In genomic region chr7:29987821-29988317, GRCh38 we compare ENCODE assay signal across 1 cellular context.
A peak's percentile ranks its signal among the peaks of the same experiment; 100 is the strongest.
TF ChIP-seq lines count a peak whose summit lies in the region.

No MANE protein-coding gene starts in this region.

TF ChIP-seq in HEK293, 187 proteins besides CTCF, POLR2A, EP300 and RAD21 (continued from another document and continues in another):
- TF ChIP-seq, protein P1, sequence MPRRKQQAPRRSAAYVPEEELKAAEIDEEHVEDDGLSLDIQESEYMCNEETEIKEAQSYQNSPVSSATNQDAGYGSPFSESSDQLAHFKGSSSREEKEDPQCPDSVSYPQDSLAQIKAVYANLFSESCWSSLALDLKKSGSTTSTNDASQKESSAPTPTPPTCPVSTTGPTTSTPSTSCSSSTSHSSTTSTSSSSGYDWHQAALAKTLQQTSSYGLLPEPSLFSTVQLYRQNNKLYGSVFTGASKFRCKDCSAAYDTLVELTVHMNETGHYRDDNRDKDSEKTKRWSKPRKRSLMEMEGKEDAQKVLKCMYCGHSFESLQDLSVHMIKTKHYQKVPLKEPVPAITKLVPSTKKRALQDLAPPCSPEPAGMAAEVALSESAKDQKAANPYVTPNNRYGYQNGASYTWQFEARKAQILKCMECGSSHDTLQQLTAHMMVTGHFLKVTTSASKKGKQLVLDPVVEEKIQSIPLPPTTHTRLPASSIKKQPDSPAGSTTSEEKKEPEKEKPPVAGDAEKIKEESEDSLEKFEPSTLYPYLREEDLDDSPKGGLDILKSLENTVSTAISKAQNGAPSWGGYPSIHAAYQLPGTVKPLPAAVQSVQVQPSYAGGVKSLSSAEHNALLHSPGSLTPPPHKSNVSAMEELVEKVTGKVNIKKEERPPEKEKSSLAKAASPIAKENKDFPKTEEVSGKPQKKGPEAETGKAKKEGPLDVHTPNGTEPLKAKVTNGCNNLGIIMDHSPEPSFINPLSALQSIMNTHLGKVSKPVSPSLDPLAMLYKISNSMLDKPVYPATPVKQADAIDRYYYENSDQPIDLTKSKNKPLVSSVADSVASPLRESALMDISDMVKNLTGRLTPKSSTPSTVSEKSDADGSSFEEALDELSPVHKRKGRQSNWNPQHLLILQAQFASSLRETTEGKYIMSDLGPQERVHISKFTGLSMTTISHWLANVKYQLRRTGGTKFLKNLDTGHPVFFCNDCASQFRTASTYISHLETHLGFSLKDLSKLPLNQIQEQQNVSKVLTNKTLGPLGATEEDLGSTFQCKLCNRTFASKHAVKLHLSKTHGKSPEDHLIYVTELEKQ (tag by site-specific recombination; IDR thresholded peaks at IDR 0.05; ENCODE audit: borderline replicate concordance): no peak
- TF ChIP-seq ZNF138 (tag by site-specific recombination; IDR thresholded peaks at IDR 0.05; ENCODE audit: borderline replicate concordance): no peak
- TF ChIP-seq ZNF660 (tag by site-specific recombination; IDR thresholded peaks at IDR 0.05): 0 out of 2 replicates have a peak, but pooled peaks have one; percentile 20
- TF ChIP-seq MZF1 (tag by site-specific recombination; IDR thresholded peaks at IDR 0.05; ENCODE audit: borderline replicate concordance): no peak
- TF ChIP-seq GLI4 (tag by site-specific recombination; IDR thresholded peaks at IDR 0.05): no peak
- peak; percentile 63; the same call in 1 of the 2 replicates for TF ChIP-seq GFI1B (tag by site-specific recombination; IDR thresholded peaks at IDR 0.05)
- TF ChIP-seq ZNF701 (tag by site-specific recombination; IDR thresholded peaks at IDR 0.05): no peak
- TF ChIP-seq ZNF521 (tag by site-specific recombination; IDR thresholded peaks at IDR 0.05): no peak
- no peak for TF ChIP-seq ZNF112 (tag by site-specific recombination; IDR thresholded peaks at IDR 0.05)
- no peak for TF ChIP-seq KLF16 (tag by site-specific recombination; IDR thresholded peaks at IDR 0.05)
- no peak for TF ChIP-seq ZNF707 (tag by site-specific recombination; IDR thresholded peaks at IDR 0.05)
- 0 out of 2 replicates have a peak, but pooled peaks have one; percentile 18 for TF ChIP-seq ZNF561 (tag by site-specific recombination; IDR thresholded peaks at IDR 0.05; ENCODE audit: borderline replicate concordance)
- TF ChIP-seq, protein P2, sequence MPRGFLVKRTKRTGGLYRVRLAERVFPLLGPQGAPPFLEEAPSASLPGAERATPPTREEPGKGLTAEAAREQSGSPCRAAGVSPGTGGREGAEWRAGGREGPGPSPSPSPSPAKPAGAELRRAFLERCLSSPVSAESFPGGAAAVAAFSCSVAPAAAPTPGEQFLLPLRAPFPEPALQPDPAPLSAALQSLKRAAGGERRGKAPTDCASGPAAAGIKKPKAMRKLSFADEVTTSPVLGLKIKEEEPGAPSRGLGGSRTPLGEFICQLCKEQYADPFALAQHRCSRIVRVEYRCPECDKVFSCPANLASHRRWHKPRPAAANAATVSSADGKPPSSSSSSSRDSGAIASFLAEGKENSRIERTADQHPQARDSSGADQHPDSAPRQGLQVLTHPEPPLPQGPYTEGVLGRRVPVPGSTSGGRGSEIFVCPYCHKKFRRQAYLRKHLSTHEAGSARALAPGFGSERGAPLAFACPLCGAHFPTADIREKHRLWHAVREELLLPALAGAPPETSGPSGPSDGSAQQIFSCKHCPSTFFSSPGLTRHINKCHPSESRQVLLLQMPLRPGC (tag by site-specific recombination; IDR thresholded peaks at IDR 0.05): peak; percentile 43; the same call in 1 of the 2 replicates
- TF ChIP-seq, protein P3, sequence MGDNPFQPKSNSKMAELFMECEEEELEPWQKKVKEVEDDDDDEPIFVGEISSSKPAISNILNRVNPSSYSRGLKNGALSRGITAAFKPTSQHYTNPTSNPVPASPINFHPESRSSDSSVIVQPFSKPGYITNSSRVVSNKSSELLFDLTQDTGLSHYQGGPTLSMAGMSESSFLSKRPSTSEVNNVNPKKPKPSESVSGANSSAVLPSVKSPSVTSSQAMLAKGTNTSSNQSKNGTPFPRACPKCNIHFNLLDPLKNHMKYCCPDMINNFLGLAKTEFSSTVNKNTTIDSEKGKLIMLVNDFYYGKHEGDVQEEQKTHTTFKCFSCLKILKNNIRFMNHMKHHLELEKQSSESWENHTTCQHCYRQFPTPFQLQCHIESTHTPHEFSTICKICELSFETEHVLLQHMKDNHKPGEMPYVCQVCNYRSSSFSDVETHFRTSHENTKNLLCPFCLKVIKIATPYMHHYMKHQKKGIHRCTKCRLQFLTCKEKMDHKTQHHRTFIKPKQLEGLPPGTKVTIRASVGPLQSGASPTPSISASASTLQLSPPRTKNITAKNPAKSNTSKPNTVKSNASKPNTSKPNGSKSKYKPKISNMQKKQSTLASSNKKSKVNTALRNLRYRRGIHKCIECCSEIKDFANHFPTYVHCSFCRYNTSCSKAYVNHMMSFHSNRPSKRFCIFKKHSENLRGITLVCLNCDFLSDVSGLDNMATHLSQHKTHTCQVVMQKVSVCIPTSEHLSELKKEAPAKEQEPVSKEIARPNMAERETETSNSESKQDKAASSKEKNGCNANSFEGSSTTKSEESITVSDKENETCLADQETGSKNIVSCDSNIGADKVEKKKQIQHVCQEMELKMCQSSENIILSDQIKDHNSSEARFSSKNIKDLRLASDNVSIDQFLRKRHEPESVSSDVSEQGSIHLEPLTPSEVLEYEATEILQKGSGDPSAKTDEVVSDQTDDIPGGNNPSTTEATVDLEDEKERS (tag by site-specific recombination; IDR thresholded peaks at IDR 0.05): no peak
- TF ChIP-seq KLF10 (tag by site-specific recombination; IDR thresholded peaks at IDR 0.05): 0 out of 2 replicates have a peak, but pooled peaks have one; percentile 36
- TF ChIP-seq, protein P4, sequence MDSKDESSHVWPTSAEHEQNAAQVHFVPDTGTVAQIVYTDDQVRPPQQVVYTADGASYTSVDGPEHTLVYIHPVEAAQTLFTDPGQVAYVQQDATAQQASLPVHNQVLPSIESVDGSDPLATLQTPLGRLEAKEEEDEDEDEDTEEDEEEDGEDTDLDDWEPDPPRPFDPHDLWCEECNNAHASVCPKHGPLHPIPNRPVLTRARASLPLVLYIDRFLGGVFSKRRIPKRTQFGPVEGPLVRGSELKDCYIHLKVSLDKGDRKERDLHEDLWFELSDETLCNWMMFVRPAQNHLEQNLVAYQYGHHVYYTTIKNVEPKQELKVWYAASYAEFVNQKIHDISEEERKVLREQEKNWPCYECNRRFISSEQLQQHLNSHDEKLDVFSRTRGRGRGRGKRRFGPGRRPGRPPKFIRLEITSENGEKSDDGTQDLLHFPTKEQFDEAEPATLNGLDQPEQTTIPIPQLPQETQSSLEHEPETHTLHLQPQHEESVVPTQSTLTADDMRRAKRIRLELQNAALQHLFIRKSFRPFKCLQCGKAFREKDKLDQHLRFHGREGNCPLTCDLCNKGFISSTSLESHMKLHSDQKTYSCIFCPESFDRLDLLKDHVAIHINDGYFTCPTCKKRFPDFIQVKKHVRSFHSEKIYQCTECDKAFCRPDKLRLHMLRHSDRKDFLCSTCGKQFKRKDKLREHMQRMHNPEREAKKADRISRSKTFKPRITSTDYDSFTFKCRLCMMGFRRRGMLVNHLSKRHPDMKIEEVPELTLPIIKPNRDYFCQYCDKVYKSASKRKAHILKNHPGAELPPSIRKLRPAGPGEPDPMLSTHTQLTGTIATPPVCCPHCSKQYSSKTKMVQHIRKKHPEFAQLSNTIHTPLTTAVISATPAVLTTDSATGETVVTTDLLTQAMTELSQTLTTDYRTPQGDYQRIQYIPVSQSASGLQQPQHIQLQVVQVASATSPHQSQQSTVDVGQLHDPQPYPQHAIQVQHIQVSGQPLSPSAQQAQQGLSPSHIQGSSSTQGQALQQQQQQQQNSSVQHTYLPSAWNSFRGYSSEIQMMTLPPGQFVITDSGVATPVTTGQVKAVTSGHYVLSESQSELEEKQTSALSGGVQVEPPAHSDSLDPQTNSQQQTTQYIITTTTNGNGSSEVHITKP (tag by site-specific recombination; IDR thresholded peaks at IDR 0.05): peak; percentile 39; the same call in 1 of the 2 replicates
- no peak for TF ChIP-seq ZBTB20 (tag by site-specific recombination; IDR thresholded peaks at IDR 0.05)
- TF ChIP-seq ZSCAN16 (tag by site-specific recombination; IDR thresholded peaks at IDR 0.05): no peak
- TF ChIP-seq ZNF133 (tag by site-specific recombination; IDR thresholded peaks at IDR 0.05): no peak
- TF ChIP-seq, protein P5, sequence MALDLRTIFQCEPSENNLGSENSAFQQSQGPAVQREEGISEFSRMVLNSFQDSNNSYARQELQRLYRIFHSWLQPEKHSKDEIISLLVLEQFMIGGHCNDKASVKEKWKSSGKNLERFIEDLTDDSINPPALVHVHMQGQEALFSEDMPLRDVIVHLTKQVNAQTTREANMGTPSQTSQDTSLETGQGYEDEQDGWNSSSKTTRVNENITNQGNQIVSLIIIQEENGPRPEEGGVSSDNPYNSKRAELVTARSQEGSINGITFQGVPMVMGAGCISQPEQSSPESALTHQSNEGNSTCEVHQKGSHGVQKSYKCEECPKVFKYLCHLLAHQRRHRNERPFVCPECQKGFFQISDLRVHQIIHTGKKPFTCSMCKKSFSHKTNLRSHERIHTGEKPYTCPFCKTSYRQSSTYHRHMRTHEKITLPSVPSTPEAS (tag by site-specific recombination; IDR thresholded peaks at IDR 0.05): no peak
- TF ChIP-seq ZNF362 (tag by site-specific recombination; IDR thresholded peaks at IDR 0.05): peak; percentile 84
- peak; percentile 42; the same call in 1 of the 2 replicates for TF ChIP-seq PRDM1 (tag by site-specific recombination; IDR thresholded peaks at IDR 0.05)
- no peak for TF ChIP-seq RBAK (tag by site-specific recombination; IDR thresholded peaks at IDR 0.05)
- no peak for TF ChIP-seq SP2 (tag by site-specific recombination; IDR thresholded peaks at IDR 0.05)
- no peak for TF ChIP-seq ZFHX2 (tag by site-specific recombination; conservative IDR thresholded peaks at IDR 0.05)
- no peak for TF ChIP-seq SALL2 (tag by site-specific recombination; IDR thresholded peaks at IDR 0.05; ENCODE audit: borderline replicate concordance)
- TF ChIP-seq, protein P6, sequence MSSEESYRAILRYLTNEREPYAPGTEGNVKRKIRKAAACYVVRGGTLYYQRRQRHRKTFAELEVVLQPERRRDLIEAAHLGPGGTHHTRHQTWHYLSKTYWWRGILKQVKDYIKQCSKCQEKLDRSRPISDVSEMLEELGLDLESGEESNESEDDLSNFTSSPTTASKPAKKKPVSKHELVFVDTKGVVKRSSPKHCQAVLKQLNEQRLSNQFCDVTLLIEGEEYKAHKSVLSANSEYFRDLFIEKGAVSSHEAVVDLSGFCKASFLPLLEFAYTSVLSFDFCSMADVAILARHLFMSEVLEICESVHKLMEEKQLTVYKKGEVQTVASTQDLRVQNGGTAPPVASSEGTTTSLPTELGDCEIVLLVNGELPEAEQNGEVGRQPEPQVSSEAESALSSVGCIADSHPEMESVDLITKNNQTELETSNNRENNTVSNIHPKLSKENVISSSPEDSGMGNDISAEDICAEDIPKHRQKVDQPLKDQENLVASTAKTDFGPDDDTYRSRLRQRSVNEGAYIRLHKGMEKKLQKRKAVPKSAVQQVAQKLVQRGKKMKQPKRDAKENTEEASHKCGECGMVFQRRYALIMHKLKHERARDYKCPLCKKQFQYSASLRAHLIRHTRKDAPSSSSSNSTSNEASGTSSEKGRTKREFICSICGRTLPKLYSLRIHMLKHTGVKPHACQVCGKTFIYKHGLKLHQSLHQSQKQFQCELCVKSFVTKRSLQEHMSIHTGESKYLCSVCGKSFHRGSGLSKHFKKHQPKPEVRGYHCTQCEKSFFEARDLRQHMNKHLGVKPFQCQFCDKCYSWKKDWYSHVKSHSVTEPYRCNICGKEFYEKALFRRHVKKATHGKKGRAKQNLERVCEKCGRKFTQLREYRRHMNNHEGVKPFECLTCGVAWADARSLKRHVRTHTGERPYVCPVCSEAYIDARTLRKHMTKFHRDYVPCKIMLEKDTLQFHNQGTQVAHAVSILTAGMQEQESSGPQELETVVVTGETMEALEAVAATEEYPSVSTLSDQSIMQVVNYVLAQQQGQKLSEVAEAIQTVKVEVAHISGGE (tag by site-specific recombination; conservative IDR thresholded peaks at IDR 0.05; ENCODE audit: low read depth): no peak
- no peak for TF ChIP-seq ZNF510 (tag by site-specific recombination; IDR thresholded peaks at IDR 0.05; ENCODE audit: insufficient replicate concordance)
- no peak for TF ChIP-seq ZNF549 (tag by site-specific recombination; IDR thresholded peaks at IDR 0.05)
- no peak for TF ChIP-seq SCRT1 (tag by site-specific recombination; IDR thresholded peaks at IDR 0.05; ENCODE audit: borderline replicate concordance)
- TF ChIP-seq, protein P7, sequence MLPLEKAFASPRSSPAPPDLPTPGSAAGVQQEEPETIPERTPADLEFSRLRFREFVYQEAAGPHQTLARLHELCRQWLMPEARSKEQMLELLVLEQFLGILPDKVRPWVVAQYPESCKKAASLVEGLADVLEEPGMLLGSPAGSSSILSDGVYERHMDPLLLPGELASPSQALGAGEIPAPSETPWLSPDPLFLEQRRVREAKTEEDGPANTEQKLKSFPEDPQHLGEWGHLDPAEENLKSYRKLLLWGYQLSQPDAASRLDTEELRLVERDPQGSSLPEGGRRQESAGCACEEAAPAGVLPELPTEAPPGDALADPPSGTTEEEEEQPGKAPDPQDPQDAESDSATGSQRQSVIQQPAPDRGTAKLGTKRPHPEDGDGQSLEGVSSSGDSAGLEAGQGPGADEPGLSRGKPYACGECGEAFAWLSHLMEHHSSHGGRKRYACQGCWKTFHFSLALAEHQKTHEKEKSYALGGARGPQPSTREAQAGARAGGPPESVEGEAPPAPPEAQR (tag by site-specific recombination; IDR thresholded peaks at IDR 0.05): no peak
- TF ChIP-seq ZNF777 (tag by site-specific recombination; IDR thresholded peaks at IDR 0.05; ENCODE audit: borderline replicate concordance): no peak
- TF ChIP-seq HIC1 (tag by site-specific recombination; IDR thresholded peaks at IDR 0.05): peak; percentile 40; the same call in 1 of the 2 replicates
- TF ChIP-seq YY1 (tag by site-specific recombination; IDR thresholded peaks at IDR 0.05): no peak
